Comparison of ENCODE assay signal across 9 cellular contexts in genomic region chr12:6229224-6229748, GRCh38. TPM values are rescaled to one million over a fixed set of nuclear protein-coding genes. Genes with fewer than 3 reads are reported as not detected.
A peak's percentile ranks its signal among the peaks of the same experiment; 100 is the strongest.
DNase-seq lines count a peak whose midpoint lies in the region; ATAC-seq and TF ChIP-seq lines count a peak whose summit lies in the region.
"Had no signal": no experiment of that assay in that cellular context is flagged by ENCODE, and none has a peak within 500 bp of the region (broad histone marks: within the 10 kb centered on the region; RNA-seq: fewer than 3 reads in every experiment).

No MANE protein-coding gene starts in this region.

- H3K4me3 Mint-ChIP-seq in activated T-helper 2 cell treated with anti-CD3 and anti-CD28 coated beads, Interferon-gamma antibody, Interleukin-2, Interleukin-4, amounts not matched to agents 10 μg/mL and 5 μg/mL and 100 μg/mL, durations not matched to agents 14 hours and 24 hours and 36 hours (ENCODE audit: low read depth) = no peak overlapping the region
- no peak overlapping the region for H3K4me3 Mint-ChIP-seq in immature natural killer cell
- no peak overlapping the region for H3K4me3 Mint-ChIP-seq in activated CD8-positive, alpha-beta T cell treated with anti-CD3 and anti-CD28 coated beads, Interleukin-2, amount 10 ng/mL, durations not matched to agents 7 days and 5 days
- H3K4me3 Mint-ChIP-seq: activated naive CD8-positive, alpha-beta T cell treated with anti-CD3 and anti-CD28 coated beads, Interleukin-2, amount 10 ng/mL, durations not matched to agents 7 days and 5 days had no signal

- no peak for TF ChIP-seq CTCF in left lung (IDR thresholded peaks at IDR 0.05)
- no peak for TF ChIP-seq CTCF in thoracic aorta (IDR thresholded peaks at IDR 0.05)

- H3K4me1 Mint-ChIP-seq in activated T-helper 2 cell treated with anti-CD3 and anti-CD28 coated beads, Interferon-gamma antibody, Interleukin-2, Interleukin-4, amounts not matched to agents 10 μg/mL and 5 μg/mL and 100 μg/mL, durations not matched to agents 14 hours and 24 hours and 36 hours (ENCODE audit: low read depth) = peaks cover 21% of the 10 kb centered on the region
- peaks cover 21 to 24% of the 10 kb centered on the region in 2 donors for H3K4me1 Mint-ChIP-seq in immature natural killer cell
- H3K4me1 Mint-ChIP-seq in activated CD8-positive, alpha-beta T cell treated with anti-CD3 and anti-CD28 coated beads, Interleukin-2, amount 10 ng/mL, durations not matched to agents 7 days and 5 days (ENCODE audit: low read depth) = peaks cover 38% of the 10 kb centered on the region

- H3K27ac Mint-ChIP-seq in activated T-helper 2 cell treated with anti-CD3 and anti-CD28 coated beads, Interferon-gamma antibody, Interleukin-2, Interleukin-4, amounts not matched to agents 10 μg/mL and 5 μg/mL and 100 μg/mL, durations not matched to agents 14 hours and 24 hours and 36 hours = no peak overlapping the region
- no peak overlapping the region for H3K27ac Mint-ChIP-seq in immature natural killer cell
- H3K27ac Mint-ChIP-seq in activated CD8-positive, alpha-beta T cell treated with anti-CD3 and anti-CD28 coated beads, Interleukin-2, amount 10 ng/mL, durations not matched to agents 7 days and 5 days = no peak overlapping the region
- H3K27ac Mint-ChIP-seq: activated naive CD8-positive, alpha-beta T cell treated with anti-CD3 and anti-CD28 coated beads, Interleukin-2, amount 10 ng/mL, durations not matched to agents 7 days and 5 days had no signal

- ATAC-seq in left lung (peak; percentile 59), thoracic aorta (ENCODE audit: insufficient number of reproducible peaks, low FRiP score, low read depth) (no peak)
- no peak for ATAC-seq in activated CD8-positive, alpha-beta T cell treated with anti-CD3 and anti-CD28 coated beads, Interleukin-2, amount 10 ng/mL, durations not matched to agents 7 days and 5 days

- WGBS in adipose tissue, 3 donors = 61 to 74% (median 66%) methylated on average over 14 of the region's 14 CpGs

- H3K4me3 ChIP-seq in left lung (no peak overlapping the region), thoracic aorta (peak overlapping the region; percentile 61)

- H3K27me3 ChIP-seq in left lung (no peaks in the 10 kb centered on the region), thoracic aorta (replicated peaks; ENCODE audit: insufficient read depth) (no peaks in the 10 kb centered on the region)

- H3K27me3 Mint-ChIP-seq in activated T-helper 2 cell treated with anti-CD3 and anti-CD28 coated beads, Interferon-gamma antibody, Interleukin-2, Interleukin-4, amounts not matched to agents 10 μg/mL and 5 μg/mL and 100 μg/mL, durations not matched to agents 14 hours and 24 hours and 36 hours (ENCODE audit: low read depth) = no peaks in the 10 kb centered on the region
- H3K27me3 Mint-ChIP-seq in immature natural killer cell (ENCODE audit: low read depth in 3 of 3) = peaks cover 4 to 14% (median 6%) of the 10 kb centered on the region in 3 donors
- H3K27me3 Mint-ChIP-seq in activated CD8-positive, alpha-beta T cell treated with anti-CD3 and anti-CD28 coated beads, Interleukin-2, amount 10 ng/mL, durations not matched to agents 7 days and 5 days (ENCODE audit: low read depth) = no peaks in the 10 kb centered on the region

- POLR2A ChIA-PET in activated CD8-positive, alpha-beta T cell treated with anti-CD3 and anti-CD28 coated beads, Interleukin-2, amount 10 ng/mL, durations not matched to agents 7 days and 5 days (lab: Charles Lee) = interaction anchor here (1.5 kb wide), 1 partner anchor 24 kb away, joined by 4 read pairs; no protein-coding TSS in a partner anchor

- H3K9me3 ChIP-seq in left lung (no peaks in the 10 kb centered on the region), thoracic aorta (no peaks in the 10 kb centered on the region)

- CTCF ChIA-PET in activated CD8-positive, alpha-beta T cell treated with anti-CD3 and anti-CD28 coated beads, Interleukin-2, amount 10 ng/mL, durations not matched to agents 7 days and 5 days (lab: Charles Lee) = interaction anchor here (1.1 to 3.1 kb wide), 5 partner anchors 25 to 57 kb away, joined by 4 to 16 read pairs (median 7); no protein-coding TSS in a partner anchor

- intact Hi-C loops in left lung (cut with DNase I) = no loop called here
- intact Hi-C loops in activated T-helper 2 cell treated with anti-CD3 and anti-CD28 coated beads, Interferon-gamma antibody, Interleukin-2, Interleukin-4, amounts not matched to agents 10 μg/mL and 5 μg/mL and 100 μg/mL, durations not matched to agents 14 hours and 24 hours and 36 hours (cut with micrococcal nuclease) = loop anchor here (1.0 kb wide), 1 partner anchor 11 kb away; no protein-coding TSS in a partner anchor

- H3K36me3 ChIP-seq in left lung = peaks cover 0 to 37% of the 10 kb centered on the region in 2 donors
- H3K36me3 ChIP-seq in thoracic aorta = peaks cover 6% of the 10 kb centered on the region

- H3K9me3 Mint-ChIP-seq in activated T-helper 2 cell treated with anti-CD3 and anti-CD28 coated beads, Interferon-gamma antibody, Interleukin-2, Interleukin-4, amounts not matched to agents 10 μg/mL and 5 μg/mL and 100 μg/mL, durations not matched to agents 14 hours and 24 hours and 36 hours = no peaks in the 10 kb centered on the region
- H3K9me3 Mint-ChIP-seq in immature natural killer cell = no peaks in the 10 kb centered on the region
- H3K9me3 Mint-ChIP-seq in activated CD8-positive, alpha-beta T cell treated with anti-CD3 and anti-CD28 coated beads, Interleukin-2, amount 10 ng/mL, durations not matched to agents 7 days and 5 days (ENCODE audit: insufficient read depth) = no peaks in the 10 kb centered on the region
- H3K9me3 Mint-ChIP-seq: activated naive CD8-positive, alpha-beta T cell treated with anti-CD3 and anti-CD28 coated beads, Interleukin-2, amount 10 ng/mL, durations not matched to agents 7 days and 5 days had no signal

- H3K4me1 ChIP-seq in left lung = peaks cover 62 to 99% of the 10 kb centered on the region in 2 donors
- peaks cover 87 to 98% of the 10 kb centered on the region in 2 donors for H3K4me1 ChIP-seq in thoracic aorta (ENCODE audit: control insufficient read depth in 1 of 2, low read depth in 2 of 2)

- H3K27ac ChIP-seq in adipose tissue (ENCODE audit: low read depth, low read length) (peak overlapping the region; percentile 51), left lung (peak overlapping the region; percentile 88 to 89), thoracic aorta (peak overlapping the region; percentile 92 to 94)

- no peaks in the 10 kb centered on the region for H3K36me3 Mint-ChIP-seq in activated T-helper 2 cell treated with anti-CD3 and anti-CD28 coated beads, Interferon-gamma antibody, Interleukin-2, Interleukin-4, amounts not matched to agents 10 μg/mL and 5 μg/mL and 100 μg/mL, durations not matched to agents 14 hours and 24 hours and 36 hours (ENCODE audit: low read depth)
- H3K36me3 Mint-ChIP-seq in immature natural killer cell = no peaks in the 10 kb centered on the region
- H3K36me3 Mint-ChIP-seq in activated CD8-positive, alpha-beta T cell treated with anti-CD3 and anti-CD28 coated beads, Interleukin-2, amount 10 ng/mL, durations not matched to agents 7 days and 5 days (ENCODE audit: low read depth) = peaks cover 2% of the 10 kb centered on the region
- H3K36me3 Mint-ChIP-seq: activated naive CD8-positive, alpha-beta T cell treated with anti-CD3 and anti-CD28 coated beads, Interleukin-2, amount 10 ng/mL, durations not matched to agents 7 days and 5 days had no signal

- DNase-seq in HuH-7 (ENCODE audit: low spot score) (peak; percentile 50), left lung (peak in 1 of 2 donors; percentile 62), thoracic aorta (ENCODE audit: low spot score) (no peak), immature natural killer cell (no peak)
- DNase-seq in activated T-helper 2 cell treated with anti-CD3 and anti-CD28 coated beads, Interferon-gamma antibody, Interleukin-2, Interleukin-4, amounts not matched to agents 10 μg/mL and 5 μg/mL and 100 μg/mL, durations not matched to agents 14 hours and 24 hours and 36 hours (ENCODE audit: low spot score) = no peak
- DNase-seq in activated CD8-positive, alpha-beta T cell treated with anti-CD3 and anti-CD28 coated beads, Interleukin-2, amount 10 ng/mL, durations not matched to agents 7 days and 5 days = no peak
- DNase-seq: activated naive CD8-positive, alpha-beta T cell treated with anti-CD3 and anti-CD28 coated beads, Interleukin-2, amount 10 ng/mL, durations not matched to agents 7 days and 5 days; NCI-H226 had no signal

RNA-seq across cellular contexts. Expression of gene CD9, which starts 29.1 kb away (rescaled TPM):
- polyA plus RNA-seq in adipose tissue (10 to 100 TPM; 45.8 to 68.9 (median 58.4) TPM), immature natural killer cell (1 to 10 TPM; 2.1 to 9.8 (median 5.1) TPM)
- total RNA-seq in left lung (100 to 1,000 TPM; 416 to 512 TPM), thoracic aorta (100 to 1,000 TPM; 249 to 300 TPM)
- total RNA-seq in activated T-helper 2 cell treated with anti-CD3 and anti-CD28 coated beads, Interferon-gamma antibody, Interleukin-2, Interleukin-4, amounts not matched to agents 10 μg/mL and 5 μg/mL and 100 μg/mL, durations not matched to agents 14 hours and 24 hours and 36 hours = 24.8 and 26.4 TPM in 2 replicates
- total RNA-seq in activated CD8-positive, alpha-beta T cell treated with anti-CD3 and anti-CD28 coated beads, Interleukin-2, amount 10 ng/mL, durations not matched to agents 7 days and 5 days = 10 to 100 TPM; 11.6 to 11.9 TPM
